26 cellular contexts compared by ENCODE assay signal in the genomic region with DNA sequence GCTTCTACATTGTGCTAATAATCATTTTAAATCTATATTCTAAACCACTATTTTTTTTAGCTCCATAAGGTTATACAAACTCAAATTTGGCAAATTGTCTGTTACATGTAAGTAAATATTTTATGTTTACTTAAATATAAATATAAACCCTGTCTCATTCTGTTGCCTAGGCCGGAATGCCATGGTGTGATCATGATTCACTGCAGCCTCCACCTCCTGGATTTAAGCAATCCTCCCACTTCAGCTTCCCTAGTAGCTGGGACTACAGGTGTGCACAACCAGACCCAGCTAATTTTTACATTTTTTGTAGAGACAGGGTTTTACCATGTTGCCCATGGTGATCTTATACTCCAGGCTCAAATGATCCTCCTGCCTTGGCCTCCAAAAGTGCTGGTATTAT.
"Had no signal": no experiment of that assay in that cellular context is flagged by ENCODE, and none has a peak within 500 bp of the region (broad histone marks: within the 10 kb centered on the region; RNA-seq: fewer than 3 reads in every experiment).

No MANE protein-coding gene starts in this region.

- H3K4me1 ChIP-seq: Peyer's patch had no signal

- H3K36me3 ChIP-seq: ascending aorta, Peyer's patch, WERI-Rb-1 had no signal

- H3K27me3 ChIP-seq: ascending aorta, Peyer's patch had no signal

- DNase-seq: activated CD4-positive, alpha-beta memory T cell treated with anti-CD3 and anti-CD28 coated beads, Interleukin-2, amount 10 ng/mL, durations not matched to agents 7 days and 5 days; activated CD4-positive, alpha-beta T cell treated with anti-CD3 and anti-CD28 coated beads for 1 hour; activated CD4-positive, alpha-beta T cell treated with anti-CD3 and anti-CD28 coated beads for 48 hours; activated CD4-positive, CD25-positive, alpha-beta regulatory T cell; activated CD8-positive, alpha-beta memory T cell treated with anti-CD3 and anti-CD28 coated beads for 24 hours; activated CD8-positive, alpha-beta memory T cell treated with anti-CD3 and anti-CD28 coated beads, Interleukin-2, amount 10 ng/mL, durations not matched to agents 7 days and 5 days; activated CD8-positive, alpha-beta memory T cell treated with anti-CD3 and anti-CD28 coated beads, Interleukin-2, amount 50 U/mL, for 48 hours; activated effector memory CD4-positive, alpha-beta T cell treated with Interleukin-2 at 50 U/mL for 16 hours; activated naive CD4-positive, alpha-beta T cell treated with anti-CD3 and anti-CD28 coated beads, Interleukin-2, amount 10 ng/mL, durations not matched to agents 7 days and 5 days; activated naive CD8-positive, alpha-beta T cell treated with anti-CD3 and anti-CD28 coated beads, Interleukin-2, amount 50 U/mL, for 24 hours; activated T-cell treated with anti-CD3 and anti-CD28 coated beads, Interleukin-2, amount 50 U/mL, for 48 hours; amniotic stem cell; NCI-H1105; NCI-H1417 treated with DMSO at 0.1 percent for 48 hours; NCI-H1694; NCI-H1930; NCI-H2081 treated with DMSO at 0.1 percent for 48 hours; NCI-H345; NCI-H524 treated with DMSO at 0.1 percent for 48 hours; Peyer's patch; Right ventricle myocardium superior; RPMI8226; T1000; WERI-Rb-1 had no signal

- H3K27ac ChIP-seq: ascending aorta, Peyer's patch, WERI-Rb-1 had no signal

- H3K9me3 ChIP-seq: ascending aorta, Peyer's patch had no signal

- FAIRE-seq: K562 had no signal

- H3K4me3 ChIP-seq: ascending aorta, K562, Peyer's patch had no signal
